In the genomic region with DNA sequence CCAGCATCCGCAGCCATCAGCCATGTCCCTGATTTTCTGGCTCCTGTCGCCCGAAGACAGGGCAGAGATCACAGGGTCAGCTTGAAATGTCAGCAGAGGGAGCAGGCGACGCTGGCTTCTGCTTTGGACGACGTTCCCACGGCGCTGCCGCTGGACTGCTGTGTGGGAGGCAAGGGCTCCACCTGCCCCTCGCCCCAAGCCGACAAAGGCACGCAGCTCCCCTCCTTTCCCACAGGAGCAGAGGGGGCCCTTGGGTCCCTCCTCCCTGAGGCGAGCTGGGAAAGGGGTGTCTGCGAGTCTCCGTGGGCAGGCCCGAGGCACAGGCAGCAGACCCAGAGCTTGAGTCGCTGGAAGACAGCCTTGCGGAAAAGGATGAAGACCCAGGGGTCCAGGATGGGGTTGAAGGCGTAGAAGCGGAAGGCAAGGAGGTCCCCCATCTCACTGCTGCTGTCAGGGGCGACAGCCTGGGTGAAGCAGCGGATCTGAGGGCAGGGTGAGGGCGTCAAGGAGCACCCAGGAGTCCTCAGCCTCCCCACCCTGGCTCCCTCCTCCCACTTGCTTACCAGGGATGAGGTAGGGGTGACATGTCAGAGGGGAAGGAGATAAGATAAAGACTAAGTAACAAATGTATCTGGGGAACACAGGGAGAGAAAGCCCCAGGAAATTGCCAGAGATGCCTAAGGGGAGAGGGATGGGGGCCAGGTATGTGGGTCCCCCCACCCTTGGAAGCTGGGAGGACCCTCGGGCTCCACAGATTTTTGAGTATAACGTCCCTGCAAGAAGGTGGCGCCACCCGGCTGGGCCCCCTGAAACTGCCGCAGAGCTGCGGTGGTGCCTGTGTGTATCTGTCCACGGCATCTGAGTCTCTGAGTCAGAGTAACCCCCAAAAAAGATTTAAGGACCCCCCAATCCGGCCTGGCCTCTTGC, we compare ENCODE assay signal across 13 cellular contexts. TPM values are rescaled to one million over a fixed set of nuclear protein-coding genes. Genes with fewer than 3 reads are reported as not detected.
A peak's percentile ranks its signal among the peaks of the same experiment; 100 is the strongest.
DNase-seq lines count a peak whose midpoint lies in the region; ATAC-seq, FAIRE-seq and TF ChIP-seq lines count a peak whose summit lies in the region.
"Had no signal": no experiment of that assay in that cellular context is flagged by ENCODE, and none has a peak within 500 bp of the region (broad histone marks: within the 10 kb centered on the region; RNA-seq: fewer than 3 reads in every experiment).

No MANE protein-coding gene starts in this region.

- H3K9me3 Mint-ChIP-seq in activated CD4-positive, alpha-beta T cell treated with anti-CD3 and anti-CD28 coated beads for 36 hours (ENCODE audit: low read depth) = no peaks in the 10 kb centered on the region
- H3K9me3 Mint-ChIP-seq in astrocyte (ENCODE audit: unreplicated experiment) = no peaks in the 10 kb centered on the region

- no peaks in the 10 kb centered on the region for H3K79me2 ChIP-seq in astrocyte (ENCODE audit: insufficient read depth, low read length)

- peak overlapping the region; percentile 66 for H3K4me3 Mint-ChIP-seq in activated CD4-positive, alpha-beta T cell treated with anti-CD3 and anti-CD28 coated beads for 36 hours
- no peak overlapping the region for H3K4me3 Mint-ChIP-seq in astrocyte (ENCODE audit: unreplicated experiment)

- POLR2A ChIA-PET in activated CD4-positive, alpha-beta T cell treated with anti-CD3 and anti-CD28 coated beads for 36 hours (lab: Charles Lee) = no interaction called here

- no peak for FAIRE-seq in astrocyte (lab: Jason Lieb, UNC)
- FAIRE-seq: A549, colon had no signal

- intact Hi-C loops in activated CD4-positive, alpha-beta T cell treated with anti-CD3 and anti-CD28 coated beads for 36 hours (cut with DNase I, micrococcal nuclease) = loop anchor here in 1 of 2 experiments (5.0 kb wide), 1 partner anchor 166 kb away; a partner anchor contains a TSS
- intact Hi-C loops in right lobe of liver (cut with DNase I) = no loop called here

- CTCF ChIA-PET in activated CD4-positive, alpha-beta T cell treated with anti-CD3 and anti-CD28 coated beads for 36 hours (lab: Charles Lee) = interaction anchor here (0.6 to 14.4 kb wide), 12 partner anchors 9 to 233 kb away, joined by 3 to 206 read pairs (median 4); a partner anchor contains a TSS

- H3K4me1 ChIP-seq in astrocyte (ENCODE audit: insufficient read depth, low read length) (peaks cover 34% of the 10 kb centered on the region), right lobe of liver (no peaks in the 10 kb centered on the region), stomach smooth muscle (ENCODE audit: control insufficient read depth, insufficient read depth, low read length) (peaks cover 80% of the 10 kb centered on the region)

- H4K20me1 ChIP-seq in astrocyte (ENCODE audit: insufficient read depth, low read length) = no peaks in the 10 kb centered on the region

- H3K27ac ChIP-seq in astrocyte (ENCODE audit: low read depth, low read length) (no peak overlapping the region), right lobe of liver (peak overlapping the region in 1 of 3 donors; percentile 38), stomach smooth muscle (ENCODE audit: low read length) (peak overlapping the region; percentile 80)
- H3K27ac ChIP-seq: A549 had no signal

- H3K4me1 Mint-ChIP-seq in activated CD4-positive, alpha-beta T cell treated with anti-CD3 and anti-CD28 coated beads for 36 hours = peaks cover 71% of the 10 kb centered on the region
- peaks cover 12% of the 10 kb centered on the region for H3K4me1 Mint-ChIP-seq in astrocyte (ENCODE audit: low read depth, unreplicated experiment)

- H3K9me3 ChIP-seq in astrocyte (ENCODE audit: insufficient read depth, low read depth, low read length) (no peaks in the 10 kb centered on the region), right lobe of liver (no peaks in the 10 kb centered on the region), stomach smooth muscle (ENCODE audit: control insufficient read depth in 2 of 2, low read length in 2 of 2) (no peaks in the 10 kb centered on the region)
- H3K9me3 ChIP-seq: A549, mucosa of descending colon had no signal

- H3K4me2 ChIP-seq in astrocyte (ENCODE audit: low read length) = peak overlapping the region; percentile 63
- H3K4me2 ChIP-seq: A549 had no signal

- no peak for TF ChIP-seq CTCF in astrocyte (IDR thresholded peaks at IDR 0.05; ENCODE audit: insufficient read depth, low read depth, low read length)
- TF ChIP-seq CTCF in right lobe of liver (IDR thresholded peaks at IDR 0.05) = no peak

- H3K9ac ChIP-seq in astrocyte (ENCODE audit: low read length) (no peak overlapping the region), stomach smooth muscle (ENCODE audit: low read length in 2 of 2) (peak overlapping the region; percentile 40 to 76)

- no peak for TF ChIP-seq POLR2A in right lobe of liver (IDR thresholded peaks at IDR 0.05)
- TF ChIP-seq POLR2A in erythroblast (IDR thresholded peaks at IDR 0.05; ENCODE audit: low read length) = no peak

- H3K36me3 ChIP-seq in astrocyte (ENCODE audit: insufficient read depth, low read length) = no peaks in the 10 kb centered on the region
- H3K36me3 ChIP-seq in right lobe of liver = no peaks in the 10 kb centered on the region
- no peaks in the 10 kb centered on the region for H3K36me3 ChIP-seq in stomach smooth muscle (ENCODE audit: control insufficient read depth in 2 of 2, insufficient read depth in 2 of 2, low read length in 2 of 2)

- no peaks in the 10 kb centered on the region for H3K27me3 ChIP-seq in astrocyte (ENCODE audit: insufficient read depth, low read length)
- H3K27me3 ChIP-seq in right lobe of liver = no peaks in the 10 kb centered on the region
- H3K27me3 ChIP-seq in stomach smooth muscle (ENCODE audit: control insufficient read depth in 1 of 2, insufficient read depth in 2 of 2, low read length in 2 of 2) = no peaks in the 10 kb centered on the region

- DNase-seq in activated CD4-positive, alpha-beta T cell treated with anti-CD3 and anti-CD28 coated beads for 36 hours = peak; percentile 56
- DNase-seq in activated CD4-positive, alpha-beta T cell treated with anti-CD3 and anti-CD28 coated beads, Interleukin-2, amount 50 U/mL, for 1 hour = no peak
- DNase-seq in astrocyte (ENCODE audit: low read depth) (no peak), right lobe of liver (no peak), erythroblast (lab: John Stamatoyannopoulos, UW) (no peak)
- DNase-seq in stimulated activated CD4-positive, alpha-beta T cell treated with anti-CD3 and anti-CD28 coated beads, Interleukin-4, amount 100 ng/mL, for 24 hours = no peak
- DNase-seq: mucosa of descending colon, NCI-H2029, T-helper 9 cell had no signal

- peaks cover 38% of the 10 kb centered on the region for H3K36me3 Mint-ChIP-seq in activated CD4-positive, alpha-beta T cell treated with anti-CD3 and anti-CD28 coated beads for 36 hours (ENCODE audit: low read depth)
- H3K36me3 Mint-ChIP-seq in astrocyte (ENCODE audit: low read depth, unreplicated experiment) = no peaks in the 10 kb centered on the region

- no peak overlapping the region for H3K4me3 ChIP-seq in astrocyte (ENCODE audit: insufficient read depth, low read depth, low read length)
- peak overlapping the region in 2 of 3 donors; percentile 25 to 26 for H3K4me3 ChIP-seq in right lobe of liver
- H3K4me3 ChIP-seq in stomach smooth muscle (ENCODE audit: low read length in 2 of 2) = peak overlapping the region; percentile 56 to 76
- H3K4me3 ChIP-seq: A549, mucosa of descending colon had no signal

- H3K27ac Mint-ChIP-seq in activated CD4-positive, alpha-beta T cell treated with anti-CD3 and anti-CD28 coated beads for 36 hours = peak overlapping the region; percentile 94
- no peak overlapping the region for H3K27ac Mint-ChIP-seq in astrocyte (ENCODE audit: unreplicated experiment)

- 57% methylated on average over 6 of the region's 32 CpGs for WGBS in right lobe of liver (ENCODE audit: insufficient coverage, low coverage, low lambda C conversion rate, missing lambda C conversion rate)

- peak overlapping the region; percentile 69 for H2AFZ ChIP-seq in astrocyte (ENCODE audit: low read depth, low read length)

- no peaks in the 10 kb centered on the region for H3K27me3 Mint-ChIP-seq in activated CD4-positive, alpha-beta T cell treated with anti-CD3 and anti-CD28 coated beads for 36 hours
- H3K27me3 Mint-ChIP-seq in astrocyte (ENCODE audit: low read depth, unreplicated experiment) = peaks cover 7% of the 10 kb centered on the region

- ATAC-seq in activated CD4-positive, alpha-beta T cell treated with anti-CD3 and anti-CD28 coated beads for 36 hours = no peak
- ATAC-seq in right lobe of liver = peak in 1 of 4 donors; percentile 16
- no peak for ATAC-seq in GM19324 (IDR thresholded peaks at IDR 0.05; ENCODE audit: low FRiP score, unreplicated experiment)
- ATAC-seq: A549, mucosa of descending colon had no signal

RNA-seq across cellular contexts. Expression of a gene that starts 3.4 kb away (rescaled TPM):
- 10 to 100 TPM; 40.1 to 41.0 TPM for total RNA-seq in activated CD4-positive, alpha-beta T cell treated with anti-CD3 and anti-CD28 coated beads for 36 hours
- total RNA-seq in astrocyte (0.50 and 0.52 TPM in 2 replicates), right lobe of liver (1 to 10 TPM; 2.4 to 4.1 (median 3.0) TPM)

RNA-seq across cellular contexts. Expression of a gene that starts 14.5 kb away (rescaled TPM):
- 10 to 100 TPM; 13.8 to 17.4 TPM for total RNA-seq in activated CD4-positive, alpha-beta T cell treated with anti-CD3 and anti-CD28 coated beads for 36 hours
- not detected in 2 replicates for total RNA-seq in astrocyte
- not detected for total RNA-seq in right lobe of liver

RNA-seq across cellular contexts. Expression of a gene that starts 20.3 kb away (rescaled TPM):
- total RNA-seq in activated CD4-positive, alpha-beta T cell treated with anti-CD3 and anti-CD28 coated beads for 36 hours = 100 to 1,000 TPM; 493 to 631 TPM
- total RNA-seq in astrocyte (334 and 343 TPM in 2 replicates), right lobe of liver (100 to 1,000 TPM in 1 of 6 experiments, 10 to 100 TPM in 5; 83.8 to 119 (median 92.2) TPM)

RNA-seq across cellular contexts. Expression of a gene that starts 39.5 kb away (rescaled TPM):
- 1 to 10 TPM; 2.9 to 3.1 TPM for total RNA-seq in activated CD4-positive, alpha-beta T cell treated with anti-CD3 and anti-CD28 coated beads for 36 hours
- total RNA-seq in astrocyte (19.8 and 27.7 TPM in 2 replicates), right lobe of liver (1 to 10 TPM in 3 of 6 experiments, under 1 TPM in 3; 0.46 to 1.6 (median 0.93) TPM)

Comparison
In these comparisons a context has a peak if more than half of its experiments do, and no peak if none do; other contexts are left out.
1. RNA of a gene that starts 3.4 kb away (total RNA-seq): 40.1 to 41.0 TPM in activated CD4-positive, alpha-beta T cell treated with anti-CD3 and anti-CD28 coated beads for 36 hours; 2.4 to 4.1 TPM in right lobe of liver and 0.50 to 0.52 TPM in astrocyte; every median in the first group is over 4 times any median in the second.